In the genomic region with DNA sequence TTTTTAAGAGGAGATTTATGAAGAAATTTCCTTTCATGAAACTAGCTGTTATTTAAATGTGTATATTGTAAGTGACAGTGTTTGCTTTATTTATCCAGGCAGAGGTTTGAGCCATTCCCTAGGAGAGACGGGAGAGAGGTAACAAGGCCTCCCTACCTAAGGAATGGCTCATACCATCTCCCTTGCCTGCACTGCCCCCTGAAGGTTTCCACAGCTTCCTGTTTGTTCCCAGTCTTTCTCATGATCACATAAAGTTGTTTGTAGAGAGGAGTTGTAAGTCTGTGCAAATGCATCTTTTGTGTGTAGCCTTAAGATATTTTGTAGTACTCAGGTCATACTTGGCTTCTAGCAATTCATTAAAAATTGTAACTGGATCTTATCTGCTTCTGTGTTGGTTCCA, we compare ENCODE assay signal across 12 cellular contexts.
DNase-seq lines count a peak whose midpoint lies in the region; ATAC-seq, FAIRE-seq and TF ChIP-seq lines count a peak whose summit lies in the region.
"Had no signal": no experiment of that assay in that cellular context is flagged by ENCODE, and none has a peak within 500 bp of the region (broad histone marks: within the 10 kb centered on the region; RNA-seq: fewer than 3 reads in every experiment).

No MANE protein-coding gene starts in this region.

- DNase-seq in MCF 10A (ENCODE audit: unreplicated experiment) (peak; percentile 50), breast epithelium (ENCODE audit: low spot score in 2 of 2) (no peak), PC-9 (peak in 1 of 2 experiments; percentile 1), fibroblast of mammary gland (ENCODE audit: low read depth) (peak; percentile 51), urothelium cell line (ENCODE audit: low spot score) (peak; percentile 2), NCI-H2029 (lab: John Stamatoyannopoulos, UW) (no peak)
- no peak for DNase-seq in activated CD4-positive, CD25-positive, alpha-beta regulatory T cell (lab: John Stamatoyannopoulos, UW)
- DNase-seq: activated T-cell treated with anti-CD3 and anti-CD28 coated beads, Interleukin-2, amount 50 U/mL, for 48 hours; CD4-positive, CD25-positive, alpha-beta regulatory T cell; SIG-M5 had no signal

- no peaks in the 10 kb centered on the region for H3K4me1 Mint-ChIP-seq in MCF 10A (ENCODE audit: insufficient read depth, unreplicated experiment)
- H3K4me1 Mint-ChIP-seq: CD4-positive, CD25-positive, alpha-beta regulatory T cell had no signal

- no peak overlapping the region for H3K4me3 Mint-ChIP-seq in MCF 10A (ENCODE audit: unreplicated experiment)
- H3K4me3 Mint-ChIP-seq: CD4-positive, CD25-positive, alpha-beta regulatory T cell had no signal

- H3K9me3 Mint-ChIP-seq in MCF 10A (ENCODE audit: unreplicated experiment): peaks cover 15% of the 10 kb centered on the region

- H3K36me3 ChIP-seq in breast epithelium (no peaks in the 10 kb centered on the region), PC-9 (ENCODE audit: low read depth) (no peaks in the 10 kb centered on the region)

- no peak overlapping the region for H3K4me2 ChIP-seq in PC-9

- ATAC-seq in HG03442 (IDR thresholded peaks at IDR 0.05; ENCODE audit: unreplicated experiment): no peak

- FAIRE-seq in urothelium cell line (lab: Jason Lieb, UNC): no peak

- H3K27ac ChIP-seq in breast epithelium (no peak overlapping the region), PC-9 (no peak overlapping the region)
- H3K27ac ChIP-seq: HL-60 had no signal

- H3K79me2 ChIP-seq in PC-9 (ENCODE audit: low read depth): no peaks in the 10 kb centered on the region

- H3K36me3 Mint-ChIP-seq in MCF 10A (ENCODE audit: insufficient read depth, unreplicated experiment): no peaks in the 10 kb centered on the region
- H3K36me3 Mint-ChIP-seq: CD4-positive, CD25-positive, alpha-beta regulatory T cell had no signal

- no peaks in the 10 kb centered on the region for H3F3A ChIP-seq in PC-9 (ENCODE audit: insufficient read depth, low read depth)

- TF ChIP-seq CTCF in MCF 10A (IDR thresholded peaks at IDR 0.05; ENCODE audit: unreplicated experiment) (peak; percentile 40), breast epithelium (IDR thresholded peaks at IDR 0.05) (no peak), PC-9 (conservative IDR thresholded peaks at IDR 0.05) (peak; percentile 42; the same call in 1 of the 2 replicates), fibroblast of mammary gland (conservative IDR thresholded peaks at IDR 0.05; ENCODE audit: control insufficient read depth, insufficient read depth, low read depth, low read length) (peak; percentile 70)

- no peak overlapping the region for H3K27ac Mint-ChIP-seq in MCF 10A (ENCODE audit: low read depth, unreplicated experiment)
- H3K27ac Mint-ChIP-seq: CD4-positive, CD25-positive, alpha-beta regulatory T cell had no signal

- intact Hi-C loops in MCF 10A (cut with micrococcal nuclease) (loop anchor here (1.0 kb wide), 1 partner anchor 552 kb away; no protein-coding TSS in a partner anchor), breast epithelium (cut with DNase I; ENCODE audit: low total_unique reads) (no loop called here), PC-9 (cut with micrococcal nuclease; ENCODE audit: unreplicated experiment) (no loop called here)

- no peaks in the 10 kb centered on the region for H4K20me1 ChIP-seq in PC-9 (ENCODE audit: insufficient read depth)

- H3K4me1 ChIP-seq in breast epithelium: no peaks in the 10 kb centered on the region
- no peaks in the 10 kb centered on the region for H3K4me1 ChIP-seq in PC-9 (replicated peaks; ENCODE audit: insufficient read depth)

- H3K27me3 Mint-ChIP-seq in MCF 10A (ENCODE audit: insufficient read depth, unreplicated experiment): no peaks in the 10 kb centered on the region
- H3K27me3 Mint-ChIP-seq: CD4-positive, CD25-positive, alpha-beta regulatory T cell had no signal

- no peaks in the 10 kb centered on the region for H3K27me3 ChIP-seq in breast epithelium
- H3K27me3 ChIP-seq in PC-9 (ENCODE audit: insufficient read depth, low read depth): no peaks in the 10 kb centered on the region

- no peak overlapping the region for H3K4me3 ChIP-seq in breast epithelium
- H3K4me3 ChIP-seq in PC-9: no peak overlapping the region
- H3K4me3 ChIP-seq in fibroblast of mammary gland (ENCODE audit: control insufficient read depth, low read depth, low read length): no peak overlapping the region

- CTCF ChIA-PET in MCF 10A (lab: Yijun Ruan, JAX): interaction anchor here (0.6 to 1.1 kb wide), 6 partner anchors 175 to 1747 kb away, joined by 3 to 4 read pairs (median 3); no protein-coding TSS in a partner anchor
- CTCF ChIA-PET in PC-9 (lab: Charles Lee): no interaction called here

- TF ChIP-seq POLR2A in breast epithelium (IDR thresholded peaks at IDR 0.05): no peak

- BruUV-seq in MCF 10A (replicated peaks; lab: Mats Ljungman, UMichigan) (no TSS peak), PC-9 (replicated peaks; lab: Mats Ljungman, UMichigan) (no TSS peak)

- POLR2A ChIA-PET in MCF 10A (lab: Yijun Ruan, JAX) (no interaction called here), PC-9 (lab: Charles Lee; ENCODE audit: unreplicated experiment) (no interaction called here)

- H3K9me3 ChIP-seq in breast epithelium (no peaks in the 10 kb centered on the region), PC-9 (ENCODE audit: insufficient read depth, low read depth) (no peaks in the 10 kb centered on the region)

- H2AFZ ChIP-seq in PC-9: no peak overlapping the region

- H3K9me2 ChIP-seq in PC-9 (ENCODE audit: insufficient read depth): no peaks in the 10 kb centered on the region; the same call in 1 of the 2 replicates

Comparison
In these comparisons a context has a peak if more than half of its experiments do, and no peak if none do; other contexts are left out.
1. DNase-seq: peak in MCF 10A (single experiment), fibroblast of mammary gland (single experiment) and urothelium cell line (single experiment); none in breast epithelium (0 of 2), activated CD4-positive, CD25-positive, alpha-beta regulatory T cell (0 of 4) and NCI-H2029 (single experiment).
2. CTCF ChIP-seq: peak in MCF 10A (single experiment), PC-9 (single experiment) and fibroblast of mammary gland (single experiment); none in breast epithelium (0 of 3).